ENCODE assay signal across 26 cellular contexts in the genomic region with DNA sequence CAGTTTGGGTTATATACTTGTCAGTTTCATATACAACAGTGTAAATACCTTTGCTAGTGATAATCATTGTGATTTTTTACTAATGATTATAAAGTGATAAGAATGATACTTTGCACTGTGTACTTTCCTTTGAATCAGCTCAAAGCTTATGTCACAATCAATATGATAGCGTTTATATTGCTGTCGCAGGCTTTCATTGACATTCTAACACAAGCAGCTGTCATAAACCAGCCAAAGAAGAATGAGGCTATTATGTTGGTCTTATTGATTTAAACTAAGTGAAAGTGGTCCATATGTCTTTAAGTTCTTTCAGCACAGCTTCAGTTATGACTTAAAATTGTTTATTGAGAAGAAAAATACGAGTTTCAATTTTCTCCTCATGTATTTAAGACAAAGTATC.
"Had no signal": no experiment of that assay in that cellular context is flagged by ENCODE, and none has a peak within 500 bp of the region (broad histone marks: within the 10 kb centered on the region; RNA-seq: fewer than 3 reads in every experiment).

No MANE protein-coding gene starts in this region.

- H3K79me2 ChIP-seq: hepatocyte had no signal

- H3K27ac Mint-ChIP-seq: mesothelial cell of epicardium; naive thymus-derived CD8-positive, alpha-beta T cell; nephron; neural progenitor cell; stimulated activated effector memory CD8-positive, alpha-beta T cell treated with anti-CD3 and anti-CD28 coated beads, Interleukin-12 subunit alpha, Interleukin-12 subunit beta, amount 100 ng/mL, for 72 hours; stimulated activated naive CD8-positive, alpha-beta T cell treated with anti-CD3 and anti-CD28 coated beads, Interleukin-15, amount 100 ng/mL, for 72 hours; type B pancreatic cell had no signal

- H3K4me3 ChIP-seq: heart right ventricle, hepatocyte, left ventricle myocardium inferior, lung, neural progenitor cell, ovary, prostate gland, skin epidermis, spleen, tibial nerve, uterus had no signal

- H3K4me1 ChIP-seq: heart right ventricle, left ventricle myocardium inferior, prostate gland, spleen, tibial nerve, uterus had no signal

- H3K4me3 Mint-ChIP-seq: mesothelial cell of epicardium; naive thymus-derived CD8-positive, alpha-beta T cell; nephron; neural progenitor cell; stimulated activated effector memory CD8-positive, alpha-beta T cell treated with anti-CD3 and anti-CD28 coated beads, Interleukin-12 subunit alpha, Interleukin-12 subunit beta, amount 100 ng/mL, for 72 hours; stimulated activated naive CD8-positive, alpha-beta T cell treated with anti-CD3 and anti-CD28 coated beads, Interleukin-15, amount 100 ng/mL, for 72 hours; type B pancreatic cell had no signal

- ATAC-seq: heart right ventricle; naive thymus-derived CD8-positive, alpha-beta T cell; right cardiac atrium; sciatic nerve; stimulated activated effector memory CD8-positive, alpha-beta T cell treated with anti-CD3 and anti-CD28 coated beads, Interleukin-12 subunit alpha, Interleukin-12 subunit beta, amount 100 ng/mL, for 72 hours; stimulated activated naive CD8-positive, alpha-beta T cell treated with anti-CD3 and anti-CD28 coated beads, Interleukin-15, amount 100 ng/mL, for 72 hours had no signal

- H2AFZ ChIP-seq: hepatocyte, neural progenitor cell had no signal

- H3K36me3 Mint-ChIP-seq: mesothelial cell of epicardium; naive thymus-derived CD8-positive, alpha-beta T cell; neural progenitor cell; stimulated activated effector memory CD8-positive, alpha-beta T cell treated with anti-CD3 and anti-CD28 coated beads, Interleukin-12 subunit alpha, Interleukin-12 subunit beta, amount 100 ng/mL, for 72 hours; type B pancreatic cell had no signal

- DNase-seq: heart right ventricle; left ventricle myocardium inferior; mesendoderm; naive thymus-derived CD8-positive, alpha-beta T cell; ovary; posterior cingulate gyrus; retina; right cardiac atrium; spleen; stimulated activated CD4-positive, alpha-beta T cell treated with anti-CD3 and anti-CD28 coated beads, Interleukin-4, amount 100 ng/mL, for 24 hours; stimulated activated naive CD4-positive, alpha-beta T cell; stimulated activated naive CD8-positive, alpha-beta T cell treated with anti-CD3 and anti-CD28 coated beads, Interleukin-15, amount 100 ng/mL, for 72 hours; substantia nigra; uterus had no signal

- H3K27me3 ChIP-seq: heart right ventricle, hepatocyte, neural progenitor cell, ovary, spleen, tibial nerve, uterus had no signal

- FAIRE-seq: keratinocyte had no signal

- H3K9ac ChIP-seq: neural progenitor cell had no signal

- H3K9me3 ChIP-seq: ovary, prostate gland, tibial nerve, uterus had no signal

- H3K9me3 Mint-ChIP-seq: nephron; neural progenitor cell; stimulated activated naive CD8-positive, alpha-beta T cell treated with anti-CD3 and anti-CD28 coated beads, Interleukin-15, amount 100 ng/mL, for 72 hours; type B pancreatic cell had no signal

- H3K36me3 ChIP-seq: heart right ventricle, left ventricle myocardium inferior, neural progenitor cell, ovary, prostate gland, spleen, tibial nerve, uterus had no signal

- H3K27me3 Mint-ChIP-seq: stimulated activated naive CD8-positive, alpha-beta T cell treated with anti-CD3 and anti-CD28 coated beads, Interleukin-15, amount 100 ng/mL, for 72 hours; type B pancreatic cell had no signal

- H3K4me2 ChIP-seq: hepatocyte, neural progenitor cell had no signal

- H3K27ac ChIP-seq: heart right ventricle, hepatocyte, left ventricle myocardium inferior, neural progenitor cell, ovary, prostate gland, skin epidermis, spleen, tibial nerve, uterus had no signal

- H3K4me1 Mint-ChIP-seq: mesothelial cell of epicardium; nephron; stimulated activated effector memory CD8-positive, alpha-beta T cell treated with anti-CD3 and anti-CD28 coated beads, Interleukin-12 subunit alpha, Interleukin-12 subunit beta, amount 100 ng/mL, for 72 hours; stimulated activated naive CD8-positive, alpha-beta T cell treated with anti-CD3 and anti-CD28 coated beads, Interleukin-15, amount 100 ng/mL, for 72 hours had no signal
